ENCODE assay signal across 11 cellular contexts in the genomic region with DNA sequence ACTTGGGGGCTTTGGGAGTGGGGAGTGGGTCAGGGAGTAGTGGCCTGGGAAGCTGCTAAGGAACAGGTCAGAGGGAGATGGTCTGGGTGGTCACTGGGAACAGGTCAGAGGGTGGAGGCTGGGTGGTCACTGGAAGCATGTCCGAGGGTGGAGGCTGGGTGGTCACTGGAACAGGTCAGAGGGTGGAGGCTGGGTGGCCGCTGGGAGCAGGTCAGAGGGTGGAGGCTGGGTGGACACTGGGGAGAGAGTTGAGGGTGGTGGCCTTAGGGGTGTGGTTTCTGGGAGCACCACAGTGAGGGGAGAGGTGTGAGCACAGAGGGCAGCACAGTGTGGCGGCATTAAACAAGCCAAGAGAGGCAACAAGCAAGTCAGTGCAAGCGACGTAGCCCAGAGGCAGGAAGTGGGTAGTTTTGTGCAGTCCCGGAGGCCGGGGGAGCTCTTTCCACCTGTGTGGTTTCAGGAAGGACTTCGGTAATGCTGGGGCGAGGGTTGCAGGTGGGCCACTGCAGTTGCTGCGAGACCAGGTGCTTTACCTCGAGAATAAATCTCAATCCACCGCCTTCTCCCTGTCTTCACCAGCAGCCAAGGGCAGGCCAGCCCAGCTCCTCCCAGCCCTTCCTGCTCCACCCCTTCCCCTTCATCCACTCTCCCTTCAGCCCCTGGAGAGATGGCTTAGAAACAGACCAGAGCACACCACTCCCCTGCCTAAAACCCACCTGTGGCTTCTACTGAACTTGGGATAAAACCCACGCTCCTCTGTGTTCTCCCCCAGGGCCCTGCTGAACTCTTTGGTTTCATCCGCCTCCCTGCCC. TPM values are rescaled to one million over a fixed set of nuclear protein-coding genes. Genes with fewer than 3 reads are reported as not detected.
DNase-seq lines count a peak whose midpoint lies in the region; ATAC-seq, FAIRE-seq and TF ChIP-seq lines count a peak whose summit lies in the region.
"Had no signal": no experiment of that assay in that cellular context is flagged by ENCODE, and none has a peak within 500 bp of the region (broad histone marks: within the 10 kb centered on the region; RNA-seq: fewer than 3 reads in every experiment).

No MANE protein-coding gene starts in this region.

- peak overlapping the region in 9 of 11 experiments; percentile 9 to 52 (median 44); a peak in 15 of 22 replicates for H3K27ac ChIP-seq in BLaER1 treated with 17β-estradiol and CSF1 and Interleukin-3, amounts not matched to agents 10 nM and 100 nM
- peak overlapping the region; percentile 37 for H3K27ac ChIP-seq in RWPE1
- H3K27ac ChIP-seq: gastrocnemius medialis had no signal

- peak overlapping the region in 9 of 11 experiments; percentile 3 to 56 (median 23); a peak in 10 of 22 replicates for H3K9ac ChIP-seq in BLaER1 treated with 17β-estradiol and CSF1 and Interleukin-3, amounts not matched to agents 10 nM and 100 nM

- H3K4me2 ChIP-seq in BLaER1 treated with 17β-estradiol and CSF1 and Interleukin-3, amounts not matched to agents 10 nM and 100 nM, result peak overlapping the region; percentile 64 to 93 (median 81)

- H3K27me3 Mint-ChIP-seq in activated T-cell treated with anti-CD3 and anti-CD28 coated beads, Interleukin-2, amount 50 U/mL, for 72 hours (ENCODE audit: low read depth), result no peaks in the 10 kb centered on the region

- ATAC-seq in activated T-cell treated with anti-CD3 and anti-CD28 coated beads, Interleukin-2, amount 50 U/mL, for 72 hours (replicated peaks in 1 of 2), result peak; percentile 64 to 88
- ATAC-seq in mucosa of descending colon (peak; percentile 57), left ventricle myocardium superior (no peak)
- ATAC-seq: gastrocnemius medialis had no signal

- H3K36me3 Mint-ChIP-seq in activated T-cell treated with anti-CD3 and anti-CD28 coated beads, Interleukin-2, amount 50 U/mL, for 72 hours (ENCODE audit: insufficient read depth in 2 of 2), result peaks cover 2 to 7% of the 10 kb centered on the region in 2 donors

- no peaks in the 10 kb centered on the region for H3K27me3 ChIP-seq in BLaER1 treated with 17β-estradiol and CSF1 and Interleukin-3, amounts not matched to agents 10 nM and 100 nM

- DNase-seq in RWPE1 (ENCODE audit: low spot score) (no peak), mucosa of descending colon (no peak), HTR-8/SVneo (ENCODE audit: insufficient read length, low spot score) (no peak), KBM-7 (no peak), cortex of kidney (lab: John Stamatoyannopoulos, UW) (no peak), left ventricle myocardium superior (no peak)
- DNase-seq in activated T-cell treated with anti-CD3 and anti-CD28 coated beads, Interleukin-2, amount 50 U/mL, for 72 hours, result peak; percentile 34 to 37
- DNase-seq: gastrocnemius medialis, NCI-H2227 treated with DMSO at 0.1 percent for 48 hours, SW 1271 had no signal

- CTCF ChIA-PET in RWPE1 (lab: Yijun Ruan, JAX), result no interaction called here

- 0 out of 22 replicates have a peak, but pooled peaks cover 0 to 5% (median 0%) of the 10 kb centered on the region in 11 experiments for H4K20me1 ChIP-seq in BLaER1 treated with 17β-estradiol and CSF1 and Interleukin-3, amounts not matched to agents 10 nM and 100 nM

- peak overlapping the region in 4 of 10 experiments; percentile 24 to 56 (median 42); a peak in 6 of 20 replicates for H3K4me3 ChIP-seq in BLaER1 treated with 17β-estradiol and CSF1 and Interleukin-3, amounts not matched to agents 10 nM and 100 nM
- no peak overlapping the region for H3K4me3 ChIP-seq in mucosa of descending colon
- H3K4me3 ChIP-seq: gastrocnemius medialis had no signal

- POLR2A ChIA-PET in RWPE1 (lab: Yijun Ruan, JAX; ENCODE audit: low non-redundant PET), result no interaction called here

- no peak overlapping the region for H3K27ac Mint-ChIP-seq in activated T-cell treated with anti-CD3 and anti-CD28 coated beads, Interleukin-2, amount 50 U/mL, for 72 hours

- H3K4me3 Mint-ChIP-seq in activated T-cell treated with anti-CD3 and anti-CD28 coated beads, Interleukin-2, amount 50 U/mL, for 72 hours, result peak overlapping the region in 1 of 2 donors; percentile 38

- H3K36me3 ChIP-seq in BLaER1 treated with 17β-estradiol and CSF1 and Interleukin-3, amounts not matched to agents 10 nM and 100 nM, result no peaks in the 10 kb centered on the region
- H3K36me3 ChIP-seq in mucosa of descending colon (ENCODE audit: low read depth), result no peaks in the 10 kb centered on the region
- H3K36me3 ChIP-seq: gastrocnemius medialis had no signal

- peaks cover 6 to 7% of the 10 kb centered on the region in 2 donors for H3K9me3 Mint-ChIP-seq in activated T-cell treated with anti-CD3 and anti-CD28 coated beads, Interleukin-2, amount 50 U/mL, for 72 hours

- H3K4me1 Mint-ChIP-seq in activated T-cell treated with anti-CD3 and anti-CD28 coated beads, Interleukin-2, amount 50 U/mL, for 72 hours (ENCODE audit: low read depth), result peaks cover 11% of the 10 kb centered on the region

- in situ Hi-C loops in KBM-7 (cut with MboI; ENCODE audit: low pct_unique_long_range_greater_than_20kb, low sequenced_read_pairs), result no loop called here

- H3K9me3 ChIP-seq in BLaER1 treated with 17β-estradiol and CSF1 and Interleukin-3, amounts not matched to agents 10 nM and 100 nM (replicated peaks in 1 of 11), result peaks cover 0 to 14% (median 4%) of the 10 kb centered on the region in 11 experiments; a peak in 6 of 22 replicates
- no peaks in the 10 kb centered on the region for H3K9me3 ChIP-seq in mucosa of descending colon
- H3K9me3 ChIP-seq: gastrocnemius medialis had no signal

- peaks cover 11 to 55% (median 35%) of the 10 kb centered on the region in 10 experiments for H3K4me1 ChIP-seq in BLaER1 treated with 17β-estradiol and CSF1 and Interleukin-3, amounts not matched to agents 10 nM and 100 nM
- H3K4me1 ChIP-seq in mucosa of descending colon (ENCODE audit: low read depth), result no peaks in the 10 kb centered on the region
- H3K4me1 ChIP-seq: gastrocnemius medialis had no signal

- TF ChIP-seq CTCF in RWPE1 (conservative IDR thresholded peaks at IDR 0.05; ENCODE audit: low read depth) (no peak), mucosa of descending colon (IDR thresholded peaks at IDR 0.05) (no peak)

- intact Hi-C loops in mucosa of descending colon (cut with DNase I, micrococcal nuclease), result no loop called here
- intact Hi-C loops in left ventricle myocardium superior (cut with micrococcal nuclease), result no loop called here

- no peak for FAIRE-seq in HTR-8/SVneo (lab: Jason Lieb, UNC)

RNA-seq across cellular contexts. Expression of gene CACNA1I, which starts 3.2 kb away (rescaled TPM):
- under 1 TPM; 0.34 to 0.58 TPM for total RNA-seq in activated T-cell treated with anti-CD3 and anti-CD28 coated beads, Interleukin-2, amount 50 U/mL, for 72 hours
- total RNA-seq in mucosa of descending colon (under 1 TPM; 0.19 to 0.41 (median 0.20) TPM), left ventricle myocardium superior (not detected)
- total RNA-seq: gastrocnemius medialis had no signal

RNA-seq across cellular contexts. Expression of gene RPS19BP1, which starts 34.8 kb away (rescaled TPM):
- 10 to 100 TPM; 78.3 to 82.0 TPM for total RNA-seq in activated T-cell treated with anti-CD3 and anti-CD28 coated beads, Interleukin-2, amount 50 U/mL, for 72 hours
- total RNA-seq in mucosa of descending colon, result 10 to 100 TPM; 59.1 to 77.7 (median 61.2) TPM
- 58.1 TPM for total RNA-seq in left ventricle myocardium superior

RNA-seq across cellular contexts. Expression of gene ATF4, which starts 47.0 kb away (rescaled TPM):
- total RNA-seq in activated T-cell treated with anti-CD3 and anti-CD28 coated beads, Interleukin-2, amount 50 U/mL, for 72 hours, result 100 to 1,000 TPM; 779 to 836 TPM
- total RNA-seq in mucosa of descending colon (100 to 1,000 TPM; 201 to 581 (median 205) TPM), left ventricle myocardium superior (214 TPM)

Comparison
In these comparisons a context has a peak if more than half of its experiments do, and no peak if none do; other contexts are left out.
1. DNase-seq: peak in activated T-cell treated with anti-CD3 and anti-CD28 coated beads, Interleukin-2, amount 50 U/mL, for 72 hours (2 of 2); none in RWPE1 (single experiment), mucosa of descending colon (0 of 3), HTR-8/SVneo (single experiment), KBM-7 (single experiment), cortex of kidney (single experiment) and left ventricle myocardium superior (single experiment).